In genomic region chr1:119766374-119766794, GRCh38 we compare ENCODE assay signal across 17 cellular contexts. TPM values are rescaled to one million over a fixed set of nuclear protein-coding genes. Genes with fewer than 3 reads are reported as not detected.
A peak's percentile ranks its signal among the peaks of the same experiment; 100 is the strongest.
DNase-seq lines count a peak whose midpoint lies in the region; ATAC-seq and TF ChIP-seq lines count a peak whose summit lies in the region.
"Had no signal": no experiment of that assay in that cellular context is flagged by ENCODE, and none has a peak within 500 bp of the region (broad histone marks: within the 10 kb centered on the region; RNA-seq: fewer than 3 reads in every experiment).

No MANE protein-coding gene starts in this region.

- no peak overlapping the region for H3K23ac ChIP-seq in IMR-90 (ENCODE audit: low read depth, low read length)

- peak; percentile 29; the same call in 1 of the 2 replicates for ATAC-seq in IMR-90 (ENCODE audit: low read depth)
- ATAC-seq in mucosa of descending colon = peak; percentile 63
- no peak for ATAC-seq in GM18907 (IDR thresholded peaks at IDR 0.05; ENCODE audit: unreplicated experiment)
- no peak for ATAC-seq in GM21529 (IDR thresholded peaks at IDR 0.05; ENCODE audit: unreplicated experiment)
- no peak for ATAC-seq in HG02623 (IDR thresholded peaks at IDR 0.05; ENCODE audit: unreplicated experiment)

- H2AK9ac ChIP-seq in IMR-90 (replicated peaks; ENCODE audit: low read depth, low read length, poor library complexity) = no peak overlapping the region

- H3K27ac Mint-ChIP-seq in activated CD4-positive, alpha-beta memory T cell treated with anti-CD3 and anti-CD28 coated beads for 36 hours = no peak overlapping the region
- H3K27ac Mint-ChIP-seq: CD4-positive, alpha-beta T cell had no signal

- no peak for TF ChIP-seq RAD21 in IMR-90 (IDR thresholded peaks at IDR 0.05; ENCODE audit: low read length)

- TF ChIP-seq CTCF in IMR-90 (conservative IDR thresholded peaks at IDR 0.05; ENCODE audit: low read depth, low read length) (no peak), mucosa of descending colon (IDR thresholded peaks at IDR 0.05) (no peak), smooth muscle cell (IDR thresholded peaks at IDR 0.05; ENCODE audit: borderline replicate concordance, insufficient read depth, poor library complexity, severe bottlenecking) (no peak)

- no peak overlapping the region for H3K9ac ChIP-seq in IMR-90 (ENCODE audit: low read depth, low read length)
- H3K9ac ChIP-seq in smooth muscle cell (ENCODE audit: low read depth) = no peak overlapping the region
- H3K9ac ChIP-seq: KMS-11 had no signal

- H3K27me3 Mint-ChIP-seq in activated CD4-positive, alpha-beta memory T cell treated with anti-CD3 and anti-CD28 coated beads for 36 hours = peaks cover 13% of the 10 kb centered on the region

- peaks cover 3% of the 10 kb centered on the region for H3K9me3 ChIP-seq in IMR-90 (ENCODE audit: control insufficient read depth, insufficient read depth, low read length)
- H3K9me3 ChIP-seq in mucosa of descending colon = no peaks in the 10 kb centered on the region
- no peaks in the 10 kb centered on the region for H3K9me3 ChIP-seq in smooth muscle cell (replicated peaks; ENCODE audit: low read depth)

- BruUV-seq in IMR-90 (replicated peaks; lab: Mats Ljungman, UMichigan) = no TSS peak

- POLR2A ChIA-PET in IMR-90 (lab: Charles Lee; ENCODE audit: unreplicated experiment) = no interaction called here
- POLR2A ChIA-PET in activated CD4-positive, alpha-beta memory T cell treated with anti-CD3 and anti-CD28 coated beads for 36 hours (lab: Charles Lee) = no interaction called here

- H4K8ac ChIP-seq in IMR-90 (ENCODE audit: low read depth in 2 of 2, low read length in 2 of 2) = no peak overlapping the region

- intact Hi-C loops in IMR-90 (cut with micrococcal nuclease) (no loop called here), mucosa of descending colon (cut with DNase I, micrococcal nuclease) (no loop called here)
- intact Hi-C loops in activated CD4-positive, alpha-beta memory T cell treated with anti-CD3 and anti-CD28 coated beads for 36 hours (cut with micrococcal nuclease) = no loop called here

- H4K20me1 ChIP-seq in IMR-90 (ENCODE audit: insufficient read depth, low read length) = no peaks in the 10 kb centered on the region
- H4K20me1 ChIP-seq in smooth muscle cell (ENCODE audit: low read depth) = no peaks in the 10 kb centered on the region

- H2BK15ac ChIP-seq in IMR-90 (ENCODE audit: low read depth, low read length) = no peak overlapping the region

- H3K9me3 Mint-ChIP-seq in activated CD4-positive, alpha-beta memory T cell treated with anti-CD3 and anti-CD28 coated beads for 36 hours = no peaks in the 10 kb centered on the region
- H3K9me3 Mint-ChIP-seq: CD4-positive, alpha-beta T cell had no signal

- no peaks in the 10 kb centered on the region for H3K36me3 Mint-ChIP-seq in activated CD4-positive, alpha-beta memory T cell treated with anti-CD3 and anti-CD28 coated beads for 36 hours

- WGBS in IMR-90 (ENCODE audit: extremely low coverage in 2 of 2, insufficient read length in 1 of 2), 2 experiments = no CpG with 5 or more reads among the region's 4 CpGs
- 87% methylated on average over 4 of the region's 4 CpGs for WGBS in smooth muscle cell (ENCODE audit: low lambda C conversion rate)

- no peaks in the 10 kb centered on the region for H3K79me2 ChIP-seq in smooth muscle cell (ENCODE audit: low read depth)

- no peak overlapping the region for H3K4me3 Mint-ChIP-seq in activated CD4-positive, alpha-beta memory T cell treated with anti-CD3 and anti-CD28 coated beads for 36 hours
- H3K4me3 Mint-ChIP-seq: CD4-positive, alpha-beta T cell had no signal

- H4K5ac ChIP-seq in IMR-90 (ENCODE audit: low read depth, low read length) = no peak overlapping the region

- no peak overlapping the region for H2BK5ac ChIP-seq in IMR-90 (ENCODE audit: low read depth, low read length, poor library complexity, severe bottlenecking)

- no peaks in the 10 kb centered on the region for H3K36me3 ChIP-seq in IMR-90 (ENCODE audit: control insufficient read depth, insufficient read depth, low read length)
- H3K36me3 ChIP-seq in mucosa of descending colon (ENCODE audit: low read depth) = no peaks in the 10 kb centered on the region
- H3K36me3 ChIP-seq in smooth muscle cell (ENCODE audit: low read depth) = no peaks in the 10 kb centered on the region

- H3K79me1 ChIP-seq in IMR-90 (ENCODE audit: low read depth in 1 of 2, low read length in 2 of 2) = no peaks in the 10 kb centered on the region

- H3K56ac ChIP-seq in IMR-90 (ENCODE audit: extremely low read depth, insufficient read depth, low read length) = no peak overlapping the region

- no peak overlapping the region for H3K4me3 ChIP-seq in IMR-90 (ENCODE audit: insufficient read depth, low read depth, low read length)
- no peak overlapping the region for H3K4me3 ChIP-seq in mucosa of descending colon
- H3K4me3 ChIP-seq in smooth muscle cell = peak overlapping the region; percentile 32
- H3K4me3 ChIP-seq: PC-9 had no signal

- no peak for DNase-seq in IMR-90
- peak; percentile 58 for DNase-seq in globus pallidus (ENCODE audit: low spot score)
- peak in 1 of 3 donors; percentile 70 for DNase-seq in mucosa of descending colon
- DNase-seq in smooth muscle cell (lab: John Stamatoyannopoulos, UW; ENCODE audit: unreplicated experiment) = no peak
- no peak for DNase-seq in activated CD4-positive, alpha-beta memory T cell treated with anti-CD3 and anti-CD28 coated beads for 36 hours
- DNase-seq: CD4-positive, alpha-beta T cell; GDM1; mesenchymal stem cell; NCI-H1436 treated with DMSO at 0.1 percent for 48 hours; NCI-H510A; PC-9; stimulated activated CD4-positive, alpha-beta T cell treated with anti-CD3 and anti-CD28 coated beads, Interleukin-1b, Interleukin-23, amount 100 ng/mL, for 48 hours; trophoblast cell had no signal

- H2BK20ac ChIP-seq in IMR-90 (ENCODE audit: low read depth, low read length) = no peak overlapping the region

- no peak overlapping the region for H4K91ac ChIP-seq in IMR-90 (ENCODE audit: insufficient read depth, low read depth, low read length)

- H3K4me1 ChIP-seq in IMR-90 (ENCODE audit: control insufficient read depth, insufficient read depth, low read length) = peaks cover 2% of the 10 kb centered on the region; the same call in 1 of the 2 replicates
- peaks cover 10% of the 10 kb centered on the region for H3K4me1 ChIP-seq in mucosa of descending colon (ENCODE audit: low read depth)
- H3K4me1 ChIP-seq in smooth muscle cell (ENCODE audit: low read depth) = no peaks in the 10 kb centered on the region

- in situ Hi-C loops in IMR-90 (cut with MboI; ENCODE audit: low sequenced_read_pairs) = no loop called here

- no peak overlapping the region for H2BK120ac ChIP-seq in IMR-90 (ENCODE audit: low read depth, low read length)

- H2AFZ ChIP-seq in IMR-90 (replicated peaks; ENCODE audit: low read length, poor library complexity) = no peak overlapping the region
- H2AFZ ChIP-seq in smooth muscle cell (ENCODE audit: low read depth) = no peak overlapping the region
- H2AFZ ChIP-seq: PC-9 had no signal

- no peak overlapping the region for H2AK5ac ChIP-seq in IMR-90 (ENCODE audit: low read depth, low read length)

- CTCF ChIA-PET in IMR-90 (lab: Yijun Ruan, JAX) = interaction anchor here (1.3 kb wide), 1 partner anchor 21 kb away, joined by 9 read pairs; no protein-coding TSS in a partner anchor
- CTCF ChIA-PET in activated CD4-positive, alpha-beta memory T cell treated with anti-CD3 and anti-CD28 coated beads for 36 hours (lab: Charles Lee) = interaction anchor here (1.4 kb wide), 1 partner anchor 22 kb away, joined by 4 read pairs; no protein-coding TSS in a partner anchor

- TF ChIP-seq POLR2A in IMR-90 (IDR thresholded peaks at IDR 0.05; ENCODE audit: low read depth, low read length) = no peak

- H3K4me2 ChIP-seq in IMR-90 (ENCODE audit: low read depth, low read length) (no peak overlapping the region), smooth muscle cell (no peak overlapping the region)
- H3K4me2 ChIP-seq: KMS-11, PC-9 had no signal

- no peaks in the 10 kb centered on the region for H3K4me1 Mint-ChIP-seq in activated CD4-positive, alpha-beta memory T cell treated with anti-CD3 and anti-CD28 coated beads for 36 hours (ENCODE audit: low read depth)

- H3K27me3 ChIP-seq in IMR-90 (ENCODE audit: control insufficient read depth, insufficient read depth, low read length) (peaks cover 22% of the 10 kb centered on the region), smooth muscle cell (ENCODE audit: low read depth) (no peaks in the 10 kb centered on the region)

- H3K27ac ChIP-seq in IMR-90 (ENCODE audit: insufficient read depth, low read length) = no peak overlapping the region
- no peak overlapping the region for H3K27ac ChIP-seq in smooth muscle cell (ENCODE audit: low read depth)
- H3K27ac ChIP-seq: KMS-11, PC-9 had no signal

- no peaks in the 10 kb centered on the region for H3K9me1 ChIP-seq in IMR-90 (ENCODE audit: insufficient read depth, low read length)

- no peaks in the 10 kb centered on the region for H3F3A ChIP-seq in smooth muscle cell (ENCODE audit: low read depth)

- H3K18ac ChIP-seq in IMR-90 (ENCODE audit: low read depth, low read length) = no peak overlapping the region

- dilution Hi-C loops in IMR-90 (cut with HindIII; ENCODE audit: low sequenced_read_pairs, unreplicated experiment) = no loop called here

- H3K4ac ChIP-seq in IMR-90 (ENCODE audit: low read depth, low read length) = no peak overlapping the region

- no peak overlapping the region for H3K14ac ChIP-seq in IMR-90 (replicated peaks; ENCODE audit: low read depth, low read length)

RNA-seq across cellular contexts. Expression of gene HMGCS2, which starts 2.3 kb away (rescaled TPM):
- not detected in 2 replicates for total RNA-seq in IMR-90 (2012; rRNA removed)
- not detected in 2 replicates for polyA plus RNA-seq in IMR-90 (2012; rRNA removed)
- not detected in 2 replicates for polyA plus RNA-seq in IMR-90 (2012; cell fraction: cytosol; rRNA removed)
- polyA plus RNA-seq in IMR-90 (2012; cell fraction: nucleus; rRNA removed; ENCODE audit: low replicate concordance) = not detected in 2 replicates
- 100 to 1,000 TPM; 135 to 592 (median 270) TPM for total RNA-seq in mucosa of descending colon
- total RNA-seq in smooth muscle cell = not detected in 2 replicates
- polyA plus RNA-seq in smooth muscle cell = 0.08 TPM in 1 of 2 replicates, not detected in the other
- total RNA-seq in activated CD4-positive, alpha-beta memory T cell treated with anti-CD3 and anti-CD28 coated beads for 36 hours = not detected
- total RNA-seq: CD4-positive, alpha-beta T cell; PC-9 had no signal

RNA-seq across cellular contexts. Expression of gene REG4, which starts 44.9 kb away (rescaled TPM):
- total RNA-seq in IMR-90 (2012; rRNA removed) (not detected in 2 replicates), mucosa of descending colon (10 to 100 TPM in 1 of 3 donors, 1 to 10 TPM in 2; 1.6 to 36.1 (median 9.3) TPM), smooth muscle cell (not detected in 2 replicates)
- polyA plus RNA-seq in IMR-90 (2012; rRNA removed) (not detected in 2 replicates), smooth muscle cell (0.30 TPM in 1 of 2 replicates, not detected in the other)
- not detected in 2 replicates for polyA plus RNA-seq in IMR-90 (2012; cell fraction: cytosol; rRNA removed)
- polyA plus RNA-seq in IMR-90 (2012; cell fraction: nucleus; rRNA removed; ENCODE audit: low replicate concordance) = not detected in 2 replicates
- total RNA-seq in activated CD4-positive, alpha-beta memory T cell treated with anti-CD3 and anti-CD28 coated beads for 36 hours = not detected
- total RNA-seq: PC-9 had no signal

RNA-seq across cellular contexts. Expression of gene PHGDH, which starts 54.6 kb away (rescaled TPM):
- total RNA-seq in IMR-90 (2012; rRNA removed) (162 and 331 TPM in 2 replicates), mucosa of descending colon (10 to 100 TPM in 2 of 3 donors, 1 to 10 TPM in 1; 3.3 to 32.9 (median 13.2) TPM), smooth muscle cell (66.1 and 93.2 TPM in 2 replicates)
- polyA plus RNA-seq in IMR-90 (2012; rRNA removed) (69.1 and 87.9 TPM in 2 replicates), smooth muscle cell (134 and 141 TPM in 2 replicates)
- 73.9 and 110 TPM in 2 replicates for polyA plus RNA-seq in IMR-90 (2012; cell fraction: cytosol; rRNA removed)
- 85.5 and 118 TPM in 2 replicates for polyA plus RNA-seq in IMR-90 (2012; cell fraction: nucleus; rRNA removed; ENCODE audit: low replicate concordance)
- 100 to 1,000 TPM; 138 to 143 TPM for total RNA-seq in activated CD4-positive, alpha-beta memory T cell treated with anti-CD3 and anti-CD28 coated beads for 36 hours

Comparison
In these comparisons a context has a peak if more than half of its experiments do, and no peak if none do; other contexts are left out.
1. ATAC-seq: peak in IMR-90 (single experiment) and mucosa of descending colon (single experiment); none in GM18907 (single experiment), GM21529 (single experiment) and HG02623 (single experiment).
2. RNA of gene HMGCS2, which starts 2.3 kb away (total RNA-seq): 135 to 592 TPM in mucosa of descending colon; not detected in IMR-90, not detected in smooth muscle cell and not detected in activated CD4-positive, alpha-beta memory T cell treated with anti-CD3 and anti-CD28 coated beads for 36 hours; every median in the first group is over 100 times any median in the second.